In genomic region chr22:43136255-43136654, GRCh38 we compare ENCODE assay signal across 8 cellular contexts. TPM values are rescaled to one million over a fixed set of nuclear protein-coding genes. Genes with fewer than 3 reads are reported as not detected.
DNase-seq lines count a peak whose midpoint lies in the region; ATAC-seq and TF ChIP-seq lines count a peak whose summit lies in the region.

No MANE protein-coding gene starts in this region.

- H3K9ac ChIP-seq in SU-DHL-6 (ENCODE audit: low read length): no peak overlapping the region

- H3K27ac ChIP-seq in 22Rv1 (no peak overlapping the region), SU-DHL-6 (ENCODE audit: low read depth, low read length) (no peak overlapping the region), coronary artery (no peak overlapping the region), mesodermal cell (ENCODE audit: low read depth, low read length, severe bottlenecking) (peak overlapping the region; percentile 62)

- H3K36me3 ChIP-seq in SU-DHL-6 (ENCODE audit: low read length) (no peaks in the 10 kb centered on the region), mesodermal cell (ENCODE audit: control insufficient read depth, insufficient read depth, low read length) (peaks cover 71% of the 10 kb centered on the region)

- no peaks in the 10 kb centered on the region for H3K79me2 ChIP-seq in SU-DHL-6 (ENCODE audit: insufficient read depth, low read length)

- WGBS in mesodermal cell (ENCODE audit: insufficient coverage in 2 of 2), 2 experiments: 64 to 72% methylated on average over 6 to 7 of the region's 9 CpGs

- no peaks in the 10 kb centered on the region for H3K27me3 ChIP-seq in SU-DHL-6 (ENCODE audit: low read length)

- H3K4me3 ChIP-seq in SU-DHL-6 (ENCODE audit: insufficient read depth, low read length, poor library complexity, severe bottlenecking) (no peak overlapping the region), coronary artery (no peak overlapping the region), mesodermal cell (ENCODE audit: extremely low read depth, insufficient read depth, low read length, poor library complexity, severe bottlenecking) (no peak overlapping the region)

- ATAC-seq in HG03025 (IDR thresholded peaks at IDR 0.05; ENCODE audit: low FRiP score, unreplicated experiment) (no peak), GM18909 (IDR thresholded peaks at IDR 0.05; ENCODE audit: poor library complexity, unreplicated experiment) (no peak), GM18520 (IDR thresholded peaks at IDR 0.05; ENCODE audit: unreplicated experiment) (no peak)

- H3K9me3 ChIP-seq in SU-DHL-6 (ENCODE audit: insufficient read depth, low read length) (no peaks in the 10 kb centered on the region), mesodermal cell (ENCODE audit: control insufficient read depth, low read length) (no peaks in the 10 kb centered on the region)

- no peak overlapping the region for H3K4me2 ChIP-seq in SU-DHL-6 (ENCODE audit: low read depth, low read length, poor library complexity, severe bottlenecking)

- H3K4me1 ChIP-seq in mesodermal cell (ENCODE audit: control insufficient read depth, insufficient read depth, low read length, poor library complexity, severe bottlenecking): no peaks in the 10 kb centered on the region

- TF ChIP-seq CTCF in 22Rv1 (IDR thresholded peaks at IDR 0.05): peak; percentile 77
- TF ChIP-seq CTCF in GM12873 (IDR thresholded peaks at IDR 0.05; ENCODE audit: insufficient read depth, low read depth, low read length, missing control alignments): peak; percentile 94
- TF ChIP-seq CTCF in SU-DHL-6 (IDR thresholded peaks at IDR 0.05; ENCODE audit: insufficient read depth, low read length, poor library complexity, severe bottlenecking): peak; percentile 82
- peak; percentile 29 for TF ChIP-seq CTCF in coronary artery (IDR thresholded peaks at IDR 0.05)

- H4K20me1 ChIP-seq in SU-DHL-6 (ENCODE audit: low read depth, low read length): no peaks in the 10 kb centered on the region

- H3F3A ChIP-seq in SU-DHL-6 (ENCODE audit: insufficient read depth): no peaks in the 10 kb centered on the region

- DNase-seq in coronary artery (ENCODE audit: low spot score): no peak

- H2AFZ ChIP-seq in SU-DHL-6 (ENCODE audit: low read depth, low read length, severe bottlenecking): no peak overlapping the region

- no peaks in the 10 kb centered on the region for H3K9me2 ChIP-seq in SU-DHL-6 (replicated peaks; ENCODE audit: insufficient read depth, low read length)

RNA-seq across cellular contexts. Expression of gene MCAT, which starts 6.9 kb away (rescaled TPM):
- polyA plus RNA-seq in mesodermal cell (2013, experiment 1 of 2): 9.7 TPM
- 9.8 TPM for polyA plus RNA-seq in mesodermal cell (2013, experiment 2 of 2)

RNA-seq across cellular contexts. Expression of gene TSPO, which starts 15.1 kb away (rescaled TPM):
- 80.8 TPM for polyA plus RNA-seq in mesodermal cell (2013, experiment 1 of 2)
- 63.9 TPM for polyA plus RNA-seq in mesodermal cell (2013, experiment 2 of 2)

RNA-seq across cellular contexts. Expression of gene BIK, which starts 25.7 kb away (rescaled TPM):
- polyA plus RNA-seq in mesodermal cell (2013, experiment 1 of 2): 9.3 TPM
- 12.4 TPM for polyA plus RNA-seq in mesodermal cell (2013, experiment 2 of 2)

RNA-seq across cellular contexts. Expression of gene TTLL1, which starts 47.1 kb away (rescaled TPM):
- polyA plus RNA-seq in mesodermal cell (2013, experiment 1 of 2): 21.6 TPM
- polyA plus RNA-seq in mesodermal cell (2013, experiment 2 of 2): 20.7 TPM

RNA-seq across cellular contexts. Expression of gene TTLL12, which starts 50.7 kb away (rescaled TPM):
- 24.9 TPM for polyA plus RNA-seq in mesodermal cell (2013, experiment 1 of 2)
- 21.0 TPM for polyA plus RNA-seq in mesodermal cell (2013, experiment 2 of 2)

Comparison
In these comparisons a context has a peak if more than half of its experiments do, and no peak if none do; other contexts are left out.
1. CTCF ChIP-seq: peak in every context shown above with its lines; median percentile 94 in GM12873; 82 in SU-DHL-6; 77 in 22Rv1; 29 in coronary artery.